Comparison of ENCODE assay signal across 8 cellular contexts in genomic region chr18:3448845-3449701, GRCh38. TPM values are rescaled to one million over a fixed set of nuclear protein-coding genes. Genes with fewer than 3 reads are reported as not detected.
A peak's percentile ranks its signal among the peaks of the same experiment; 100 is the strongest.
DNase-seq lines count a peak whose midpoint lies in the region; ATAC-seq, FAIRE-seq and TF ChIP-seq lines count a peak whose summit lies in the region.

No MANE protein-coding gene starts in this region.

- H3K4me3 ChIP-seq in Caco-2 (ENCODE audit: low read depth, low read length) (peak overlapping the region; percentile 60), pancreas (peak overlapping the region; percentile 78 to 90 (median 80)), tibial artery (peak overlapping the region; percentile 72 to 89)

- no peak for FAIRE-seq in pancreas (lab: Jason Lieb, UNC)

- in situ Hi-C loops in SK-MEL-5 (cut with HindIII; ENCODE audit: low pct_unique_long_range_greater_than_20kb, low sequenced_read_pairs), result no loop called here

- POLR2A ChIA-PET in Caco-2 (lab: Charles Lee), result interaction anchor here (0.6 to 3.1 kb wide), 8 partner anchors 66 to 594 kb away, joined by 3 to 30 read pairs (median 5); partner anchors contain the start of gene MYL12A

- H3K4me1 ChIP-seq in Caco-2 (peaks cover 14% of the 10 kb centered on the region), pancreas (peaks cover 7 to 13% (median 9%) of the 10 kb centered on the region in 3 donors), tibial artery (peaks cover 0 to 25% (median 14%) of the 10 kb centered on the region in 4 donors)

- H3K4me1 Mint-ChIP-seq in Caco-2 (ENCODE audit: low read depth, unreplicated experiment), result no peaks in the 10 kb centered on the region
- peaks cover 38% of the 10 kb centered on the region for H3K4me1 Mint-ChIP-seq in activated naive CD4-positive, alpha-beta T cell treated with anti-CD3 and anti-CD28 coated beads for 36 hours (ENCODE audit: low read depth)

- no peaks in the 10 kb centered on the region for H3K36me3 ChIP-seq in Caco-2 (ENCODE audit: control insufficient read depth, insufficient read depth, low read length)
- no peaks in the 10 kb centered on the region for H3K36me3 ChIP-seq in pancreas
- no peaks in the 10 kb centered on the region for H3K36me3 ChIP-seq in tibial artery

- 0% methylated on average over 54 to 57 of the region's 57 CpGs for WGBS in pancreas, 2 donors

- H3K27ac ChIP-seq in pancreas (peak overlapping the region; percentile 92 to 100 (median 98)), tibial artery (peak overlapping the region; percentile 98 to 99)

- H3K4me3 Mint-ChIP-seq in Caco-2 (ENCODE audit: unreplicated experiment), result peak overlapping the region; percentile 87
- H3K4me3 Mint-ChIP-seq in activated naive CD4-positive, alpha-beta T cell treated with anti-CD3 and anti-CD28 coated beads for 36 hours, result peak overlapping the region; percentile 89

- TF ChIP-seq CTCF in Caco-2 (IDR thresholded peaks at IDR 0.05; ENCODE audit: insufficient read depth in 1 of 2, low read depth in 1 of 2, low read length in 1 of 2, severe bottlenecking in 1 of 2, unreplicated experiment in 1 of 2), result no peak
- TF ChIP-seq CTCF in GM20000 (IDR thresholded peaks at IDR 0.05; ENCODE audit: extremely low read depth, missing control alignments), result no peak
- TF ChIP-seq CTCF in pancreas (IDR thresholded peaks at IDR 0.05), result no peak
- TF ChIP-seq CTCF in tibial artery (IDR thresholded peaks at IDR 0.05), result no peak

- intact Hi-C loops in Caco-2 (cut with micrococcal nuclease; ENCODE audit: unreplicated experiment) (loop anchor here (1.0 to 2.0 kb wide), 5 partner anchors 7 to 154 kb away; no protein-coding TSS in a partner anchor), pancreas (cut with DNase I) (no loop called here), tibial artery (cut with DNase I; ENCODE audit: low total_unique reads) (loop anchor here (2.0 to 5.0 kb wide), 2 partner anchors 146 to 187 kb away; partner anchors contain the start of gene MYL12B)
- intact Hi-C loops in activated naive CD4-positive, alpha-beta T cell treated with anti-CD3 and anti-CD28 coated beads for 36 hours (cut with micrococcal nuclease), result loop anchor here (1.0 to 2.0 kb wide), 8 partner anchors 69 to 1847 kb away; partner anchors contain the start of genes LPIN2 and MYL12A

- H3K27me3 ChIP-seq in Caco-2 (replicated peaks; ENCODE audit: control insufficient read depth, insufficient read depth, low read length) (no peaks in the 10 kb centered on the region), pancreas (no peaks in the 10 kb centered on the region), tibial artery (no peaks in the 10 kb centered on the region)

- peaks cover 67% of the 10 kb centered on the region for H3K36me3 Mint-ChIP-seq in Caco-2 (ENCODE audit: insufficient read depth, unreplicated experiment)
- H3K36me3 Mint-ChIP-seq in activated naive CD4-positive, alpha-beta T cell treated with anti-CD3 and anti-CD28 coated beads for 36 hours (ENCODE audit: low read depth), result peaks cover 13% of the 10 kb centered on the region

- TSS peak; percentile 44 for BruUV-seq in Caco-2 (replicated peaks; lab: Mats Ljungman, UMichigan)

- peak; percentile 11 to 34 (median 23) for ATAC-seq in pancreas

- CTCF ChIA-PET in Caco-2 (lab: Charles Lee), result no interaction called here
- CTCF ChIA-PET in activated naive CD4-positive, alpha-beta T cell treated with anti-CD3 and anti-CD28 coated beads for 36 hours (lab: Charles Lee), result interaction anchor here (0.6 to 2.8 kb wide), 3 partner anchors 25 to 217 kb away, joined by 3 to 15 read pairs (median 3); no protein-coding TSS in a partner anchor

- no peaks in the 10 kb centered on the region for H3K9me3 ChIP-seq in Caco-2
- no peaks in the 10 kb centered on the region for H3K9me3 ChIP-seq in pancreas
- no peaks in the 10 kb centered on the region for H3K9me3 ChIP-seq in tibial artery

- no peaks in the 10 kb centered on the region for H3K27me3 Mint-ChIP-seq in Caco-2 (ENCODE audit: insufficient read depth, unreplicated experiment)
- no peaks in the 10 kb centered on the region for H3K27me3 Mint-ChIP-seq in activated naive CD4-positive, alpha-beta T cell treated with anti-CD3 and anti-CD28 coated beads for 36 hours (ENCODE audit: low read depth)

- DNase-seq in Caco-2 (peak; percentile 84 to 86), GM20000 (ENCODE audit: low spot score) (peak; percentile 79), HUDEP-2 (lab: John Stamatoyannopoulos, UW; ENCODE audit: unreplicated experiment in 76 of 76) (peak in 69 of 76 experiments; percentile 5 to 92 (median 57)), SK-MEL-5 (ENCODE audit: low read depth, low spot score) (peak; percentile 96), globus pallidus (ENCODE audit: low spot score) (peak; percentile 81), pancreas (peak; percentile 54 to 84 (median 78)), tibial artery (peak; percentile 95 to 96)
- DNase-seq in activated naive CD4-positive, alpha-beta T cell treated with anti-CD3 and anti-CD28 coated beads for 36 hours, result peak; percentile 79

- H3K27ac Mint-ChIP-seq in Caco-2 (ENCODE audit: unreplicated experiment), result peak overlapping the region; percentile 97
- peak overlapping the region; percentile 98 for H3K27ac Mint-ChIP-seq in activated naive CD4-positive, alpha-beta T cell treated with anti-CD3 and anti-CD28 coated beads for 36 hours

- no peaks in the 10 kb centered on the region for H3K9me3 Mint-ChIP-seq in Caco-2 (ENCODE audit: unreplicated experiment)
- H3K9me3 Mint-ChIP-seq in activated naive CD4-positive, alpha-beta T cell treated with anti-CD3 and anti-CD28 coated beads for 36 hours, result no peaks in the 10 kb centered on the region

RNA-seq across cellular contexts. Expression of gene TGIF1, which starts 0.9 kb away (rescaled TPM):
- 103 and 107 TPM in 2 replicates for total RNA-seq in Caco-2 (2022)
- total RNA-seq in SK-MEL-5 (2014; rRNA removed; shearing (Covaris generic)), result 191 and 210 TPM in 2 replicates
- polyA plus RNA-seq in SK-MEL-5 (2015; cell fraction: cytosol; rRNA removed), result 136 and 144 TPM in 2 replicates
- polyA plus RNA-seq in SK-MEL-5 (2015; cell fraction: nucleus; rRNA removed), result 304 and 312 TPM in 2 replicates
- total RNA-seq in activated naive CD4-positive, alpha-beta T cell treated with anti-CD3 and anti-CD28 coated beads for 36 hours, result 10 to 100 TPM; 23.7 to 24.1 TPM
- total RNA-seq in pancreas, result 10 to 100 TPM; 12.8 to 40.7 (median 19.9) TPM
- polyA plus RNA-seq in pancreas, result 10 to 100 TPM; 16.1 to 19.0 TPM

Comparison
In these comparisons a context has a peak if more than half of its experiments do, and no peak if none do; other contexts are left out.
1. Peak in every context shown above with its lines: DNase-seq, ATAC-seq, H3K4me3 ChIP-seq and H3K27ac ChIP-seq.
2. intact Hi-C loops: an anchor here in Caco-2 (1.0 to 2.0 kb wide), activated naive CD4-positive, alpha-beta T cell treated with anti-CD3 and anti-CD28 coated beads for 36 hours (1.0 to 2.0 kb wide) and tibial artery (2.0 to 5.0 kb wide); none called in pancreas.